In the genomic region with DNA sequence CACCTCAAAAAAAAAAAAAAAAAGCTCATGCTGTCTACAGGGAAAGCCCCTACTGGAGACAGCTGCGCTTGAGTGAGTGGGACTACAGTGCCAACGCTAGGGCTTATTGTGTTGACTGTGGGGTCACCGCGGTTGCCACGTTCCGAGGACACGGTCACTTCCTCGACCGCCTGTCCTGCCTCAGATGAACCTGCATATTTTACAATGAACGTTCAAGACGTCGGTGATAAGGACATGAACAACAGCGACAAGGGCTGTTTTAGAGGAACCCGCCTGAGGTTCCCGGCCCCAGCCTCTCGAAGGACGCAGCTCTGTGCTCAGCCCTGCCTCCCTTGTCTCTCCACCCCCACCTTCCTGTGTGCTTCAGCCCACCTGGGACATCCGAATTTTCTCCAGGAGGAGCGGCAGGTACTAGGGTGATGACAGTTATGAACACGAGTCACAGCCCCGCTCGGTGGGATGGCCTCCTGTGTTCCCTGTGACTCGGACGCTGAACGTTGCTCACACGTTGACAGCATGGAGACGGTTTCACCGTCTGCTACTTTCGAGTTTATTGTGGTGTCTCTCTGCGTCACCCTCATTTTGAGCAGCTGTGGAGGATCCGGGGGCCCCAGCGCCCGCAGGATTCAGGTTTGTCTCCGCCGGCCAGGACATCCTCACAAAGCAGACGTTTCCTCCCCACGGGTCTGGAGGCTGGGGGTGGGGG, we compare ENCODE assay signal across 9 cellular contexts. TPM values are rescaled to one million over a fixed set of nuclear protein-coding genes. Genes with fewer than 3 reads are reported as not detected.
DNase-seq lines count a peak whose midpoint lies in the region; ATAC-seq and TF ChIP-seq lines count a peak whose summit lies in the region.
"Had no signal": no experiment of that assay in that cellular context is flagged by ENCODE, and none has a peak within 500 bp of the region (broad histone marks: within the 10 kb centered on the region; RNA-seq: fewer than 3 reads in every experiment).

No MANE protein-coding gene starts in this region.

- intact Hi-C loops in transverse colon (cut with DNase I; ENCODE audit: low total_unique reads): no loop called here
- intact Hi-C loops in colonic mucosa (cut with DNase I): no loop called here

- H3K36me3 Mint-ChIP-seq in CD4-positive, CD25-positive, alpha-beta regulatory T cell: no peaks in the 10 kb centered on the region
- H3K36me3 Mint-ChIP-seq in HFFc6 (ENCODE audit: low read depth): no peaks in the 10 kb centered on the region

- H3K9me3 Mint-ChIP-seq in CD4-positive, CD25-positive, alpha-beta regulatory T cell: peaks cover 0 to 2% (median 0%) of the 10 kb centered on the region in 7 donors
- no peaks in the 10 kb centered on the region for H3K9me3 Mint-ChIP-seq in HFFc6
- H3K9me3 Mint-ChIP-seq: neural crest cell had no signal

- ATAC-seq in CD4-positive, CD25-positive, alpha-beta regulatory T cell (ENCODE audit: low read depth in 2 of 2): peak; percentile 76 to 77
- ATAC-seq in HG03196 (IDR thresholded peaks at IDR 0.05; ENCODE audit: unreplicated experiment): no peak

- H3K4me3 Mint-ChIP-seq in CD4-positive, CD25-positive, alpha-beta regulatory T cell: peak overlapping the region in 3 of 4 donors; percentile 76 to 79 (median 79)
- no peak overlapping the region for H3K4me3 Mint-ChIP-seq in HFFc6
- H3K4me3 Mint-ChIP-seq: neural crest cell had no signal

- in situ Hi-C loops in transverse colon (cut with MboI; ENCODE audit: low pct_ligation_motif_present in 1 of 4, low pct_unique_long_range_greater_than_20kb in 1 of 4, low sequenced_read_pairs in 3 of 4): no loop called here

- peak overlapping the region; percentile 47 for H3K4me3 ChIP-seq in CD4-positive, CD25-positive, alpha-beta regulatory T cell (ENCODE audit: low read depth, low read length)
- H3K4me3 ChIP-seq in iPS-18a (ENCODE audit: low read length): peak overlapping the region; percentile 27
- no peak overlapping the region for H3K4me3 ChIP-seq in transverse colon
- no peak overlapping the region for H3K4me3 ChIP-seq in colonic mucosa
- H3K4me3 ChIP-seq in tibial nerve: peak overlapping the region in 1 of 4 donors; percentile 9

- peak overlapping the region; percentile 71 to 94 (median 82) for H3K27ac Mint-ChIP-seq in CD4-positive, CD25-positive, alpha-beta regulatory T cell
- H3K27ac Mint-ChIP-seq in HFFc6: no peak overlapping the region

- peak in 2 of 3 donors; percentile 48 to 58 for DNase-seq in CD4-positive, CD25-positive, alpha-beta regulatory T cell
- DNase-seq in HFFc6 (peak; percentile 25), transverse colon (peak; percentile 41), colonic mucosa (no peak), tibial nerve (ENCODE audit: low spot score in 2 of 2) (no peak)
- peak; percentile 87 for DNase-seq in activated CD4-positive, alpha-beta T cell treated with anti-CD3 and anti-CD28 coated beads for 48 hours

- no peak overlapping the region for H3K27ac ChIP-seq in CD4-positive, CD25-positive, alpha-beta regulatory T cell (ENCODE audit: insufficient read depth, low read length, poor library complexity, severe bottlenecking)
- H3K27ac ChIP-seq in iPS-18a (ENCODE audit: low read length) (no peak overlapping the region), transverse colon (peak overlapping the region in 1 of 4 donors; percentile 13), colonic mucosa (no peak overlapping the region), tibial nerve (no peak overlapping the region)

- peaks cover 15% of the 10 kb centered on the region for H3K4me1 ChIP-seq in CD4-positive, CD25-positive, alpha-beta regulatory T cell (ENCODE audit: control insufficient read depth, insufficient read depth, low read length, poor library complexity, severe bottlenecking)
- H3K4me1 ChIP-seq in iPS-18a (ENCODE audit: control insufficient read depth, low read depth, low read length) (peaks cover 7% of the 10 kb centered on the region), transverse colon (peaks cover 6 to 29% (median 21%) of the 10 kb centered on the region in 4 donors), colonic mucosa (peaks cover 12% of the 10 kb centered on the region), tibial nerve (peaks cover 0 to 10% (median 0%) of the 10 kb centered on the region in 4 donors)

- no peak for TF ChIP-seq CTCF in HFFc6 (IDR thresholded peaks at IDR 0.05)
- TF ChIP-seq CTCF in transverse colon (IDR thresholded peaks at IDR 0.05): no peak
- no peak for TF ChIP-seq CTCF in colonic mucosa (IDR thresholded peaks at IDR 0.05)
- TF ChIP-seq CTCF in tibial nerve (IDR thresholded peaks at IDR 0.05): no peak

- H3K4me1 Mint-ChIP-seq in CD4-positive, CD25-positive, alpha-beta regulatory T cell: peaks cover 0 to 19% (median 9%) of the 10 kb centered on the region in 4 donors
- H3K4me1 Mint-ChIP-seq in HFFc6 (ENCODE audit: low read depth): peaks cover 4% of the 10 kb centered on the region; the same call in 1 of the 2 replicates

- peaks cover 14% of the 10 kb centered on the region for H3K27me3 Mint-ChIP-seq in CD4-positive, CD25-positive, alpha-beta regulatory T cell
- peaks cover 50% of the 10 kb centered on the region for H3K27me3 Mint-ChIP-seq in HFFc6 (ENCODE audit: insufficient read depth)

- H3K9me3 ChIP-seq in CD4-positive, CD25-positive, alpha-beta regulatory T cell (ENCODE audit: control insufficient read depth in 2 of 2, low read length in 2 of 2): no peaks in the 10 kb centered on the region
- H3K9me3 ChIP-seq in iPS-18a (ENCODE audit: control insufficient read depth, low read depth, low read length): no peaks in the 10 kb centered on the region
- no peaks in the 10 kb centered on the region for H3K9me3 ChIP-seq in transverse colon
- H3K9me3 ChIP-seq in colonic mucosa: no peaks in the 10 kb centered on the region
- H3K9me3 ChIP-seq in tibial nerve: no peaks in the 10 kb centered on the region

- no peaks in the 10 kb centered on the region for H3K27me3 ChIP-seq in CD4-positive, CD25-positive, alpha-beta regulatory T cell (ENCODE audit: control insufficient read depth, insufficient read depth, low read length)
- H3K27me3 ChIP-seq in iPS-18a (ENCODE audit: control insufficient read depth, insufficient read depth, low read length): peaks cover 15% of the 10 kb centered on the region
- peaks cover 37% of the 10 kb centered on the region for H3K27me3 ChIP-seq in transverse colon
- peaks cover 3% of the 10 kb centered on the region for H3K27me3 ChIP-seq in colonic mucosa
- H3K27me3 ChIP-seq in tibial nerve: peaks cover 0 to 34% of the 10 kb centered on the region in 2 donors

- TF ChIP-seq POLR2A in transverse colon (IDR thresholded peaks at IDR 0.05) (no peak), tibial nerve (IDR thresholded peaks at IDR 0.05) (no peak)

- TF ChIP-seq EP300 in transverse colon (IDR thresholded peaks at IDR 0.05; ENCODE audit: low read depth) (no peak), tibial nerve (IDR thresholded peaks at IDR 0.05) (no peak)

- H3K9ac ChIP-seq in iPS-18a (ENCODE audit: low read length) (no peak overlapping the region), colonic mucosa (ENCODE audit: low read depth in 2 of 2, low read length in 2 of 2) (peak overlapping the region in 1 of 2 donors; percentile 35)

- H3K36me3 ChIP-seq in CD4-positive, CD25-positive, alpha-beta regulatory T cell (ENCODE audit: control insufficient read depth, insufficient read depth, low read length): no peaks in the 10 kb centered on the region
- H3K36me3 ChIP-seq in iPS-18a (ENCODE audit: control insufficient read depth, low read depth, low read length) (no peaks in the 10 kb centered on the region), transverse colon (no peaks in the 10 kb centered on the region), colonic mucosa (no peaks in the 10 kb centered on the region), tibial nerve (no peaks in the 10 kb centered on the region)

- 24% methylated on average over 37 of the region's 37 CpGs; no CpG with 5 or more reads in 1 of the 2 donors for WGBS in transverse colon (ENCODE audit: low coverage in 1 of 2), 2 donors
- 30 to 39% methylated on average over 18 to 37 of the region's 37 CpGs for WGBS in tibial nerve, 2 donors

RNA-seq across cellular contexts. Expression of gene DIPK1B, which starts 11.3 kb away (rescaled TPM):
- total RNA-seq in CD4-positive, CD25-positive, alpha-beta regulatory T cell: 1.3 TPM
- polyA plus RNA-seq in CD4-positive, CD25-positive, alpha-beta regulatory T cell: under 1 TPM in 1 of 4 donors, not detected in 3; 0.16 TPM
- total RNA-seq in HFFc6 (2021; fragmentation: NEBNext Ultra II Directional; extraction: Animal tissue kit (Norgen Biotek cat#: 25700)): not detected
- total RNA-seq in transverse colon (10 to 100 TPM in 1 of 4 donors, 1 to 10 TPM in 3; 3.5 to 12.3 (median 3.9) TPM), colonic mucosa (1 to 10 TPM in 1 of 2 donors, under 1 TPM in 1; 0.82 to 2.8 TPM), tibial nerve (10 to 100 TPM in 2 of 4 donors, 1 to 10 TPM in 2; 5.4 to 37.9 (median 15.8) TPM)

RNA-seq across cellular contexts. Expression of gene AGPAT2, which starts 13.9 kb away (rescaled TPM):
- 11.0 TPM for total RNA-seq in CD4-positive, CD25-positive, alpha-beta regulatory T cell
- polyA plus RNA-seq in CD4-positive, CD25-positive, alpha-beta regulatory T cell: 10 to 100 TPM; 12.0 to 22.1 (median 21.1) TPM
- total RNA-seq in HFFc6 (2021; fragmentation: NEBNext Ultra II Directional; extraction: Animal tissue kit (Norgen Biotek cat#: 25700)): 10 to 100 TPM; 48.7 to 58.4 (median 54.8) TPM
- total RNA-seq in transverse colon: 100 to 1,000 TPM; 245 to 441 (median 290) TPM
- total RNA-seq in colonic mucosa: 100 to 1,000 TPM; 197 to 372 TPM
- 100 to 1,000 TPM in 3 of 4 donors, 10 to 100 TPM in 1; 79.6 to 292 (median 151) TPM for total RNA-seq in tibial nerve

RNA-seq across cellular contexts. Expression of gene EGFL7, which starts 38.4 kb away (rescaled TPM):
- 1.7 TPM for total RNA-seq in CD4-positive, CD25-positive, alpha-beta regulatory T cell
- polyA plus RNA-seq in CD4-positive, CD25-positive, alpha-beta regulatory T cell: not detected
- 1 to 10 TPM; 3.5 to 6.3 (median 5.6) TPM for total RNA-seq in HFFc6 (2021; fragmentation: NEBNext Ultra II Directional; extraction: Animal tissue kit (Norgen Biotek cat#: 25700))
- total RNA-seq in transverse colon (10 to 100 TPM; 12.3 to 64.7 (median 33.6) TPM), colonic mucosa (10 to 100 TPM; 17.3 to 28.4 TPM), tibial nerve (100 to 1,000 TPM in 3 of 4 donors, 10 to 100 TPM in 1; 95.2 to 229 (median 179) TPM)

RNA-seq across cellular contexts. Expression of gene LCN10, which starts 41.6 kb away (rescaled TPM):
- 0.30 TPM for total RNA-seq in CD4-positive, CD25-positive, alpha-beta regulatory T cell
- polyA plus RNA-seq in CD4-positive, CD25-positive, alpha-beta regulatory T cell: 1 to 10 TPM; 1.6 to 3.9 (median 3.0) TPM
- not detected for total RNA-seq in HFFc6 (2021; fragmentation: NEBNext Ultra II Directional; extraction: Animal tissue kit (Norgen Biotek cat#: 25700))
- 10 to 100 TPM in 1 of 4 donors, 1 to 10 TPM in 2, under 1 TPM in 1; 0.96 to 33.6 (median 3.3) TPM for total RNA-seq in transverse colon
- 1 to 10 TPM in 1 of 2 donors, under 1 TPM in 1; 0.11 to 3.3 TPM for total RNA-seq in colonic mucosa
- total RNA-seq in tibial nerve: 10 to 100 TPM in 2 of 4 donors, 1 to 10 TPM in 2; 7.6 to 47.5 (median 17.4) TPM
- total RNA-seq: neural crest cell had no signal

RNA-seq across cellular contexts. Expression of gene LCN6, which starts 47.2 kb away (rescaled TPM):
- total RNA-seq in CD4-positive, CD25-positive, alpha-beta regulatory T cell: not detected
- polyA plus RNA-seq in CD4-positive, CD25-positive, alpha-beta regulatory T cell: not detected
- not detected for total RNA-seq in HFFc6 (2021; fragmentation: NEBNext Ultra II Directional; extraction: Animal tissue kit (Norgen Biotek cat#: 25700))
- total RNA-seq in transverse colon (1 to 10 TPM in 2 of 4 donors, not detected in 2; 1.1 to 2.9 TPM), colonic mucosa (1 to 10 TPM in 1 of 2 donors, under 1 TPM in 1; 0.56 to 1.2 TPM), tibial nerve (10 to 100 TPM; 14.2 to 70.0 (median 42.9) TPM)
- total RNA-seq: neural crest cell had no signal

Comparison
In these comparisons a context has a peak if more than half of its experiments do, and no peak if none do; other contexts are left out.
1. DNase-seq: peak in CD4-positive, CD25-positive, alpha-beta regulatory T cell (2 of 3), HFFc6 (single experiment), activated CD4-positive, alpha-beta T cell treated with anti-CD3 and anti-CD28 coated beads for 48 hours (single experiment) and transverse colon (single experiment); none in colonic mucosa (single experiment) and tibial nerve (0 of 2).
2. H3K4me3 ChIP-seq: peak in CD4-positive, CD25-positive, alpha-beta regulatory T cell (single experiment) and iPS-18a (single experiment); none in transverse colon (0 of 4) and colonic mucosa (single experiment).